ENCODE assay signal across 8 cellular contexts in the genomic region with DNA sequence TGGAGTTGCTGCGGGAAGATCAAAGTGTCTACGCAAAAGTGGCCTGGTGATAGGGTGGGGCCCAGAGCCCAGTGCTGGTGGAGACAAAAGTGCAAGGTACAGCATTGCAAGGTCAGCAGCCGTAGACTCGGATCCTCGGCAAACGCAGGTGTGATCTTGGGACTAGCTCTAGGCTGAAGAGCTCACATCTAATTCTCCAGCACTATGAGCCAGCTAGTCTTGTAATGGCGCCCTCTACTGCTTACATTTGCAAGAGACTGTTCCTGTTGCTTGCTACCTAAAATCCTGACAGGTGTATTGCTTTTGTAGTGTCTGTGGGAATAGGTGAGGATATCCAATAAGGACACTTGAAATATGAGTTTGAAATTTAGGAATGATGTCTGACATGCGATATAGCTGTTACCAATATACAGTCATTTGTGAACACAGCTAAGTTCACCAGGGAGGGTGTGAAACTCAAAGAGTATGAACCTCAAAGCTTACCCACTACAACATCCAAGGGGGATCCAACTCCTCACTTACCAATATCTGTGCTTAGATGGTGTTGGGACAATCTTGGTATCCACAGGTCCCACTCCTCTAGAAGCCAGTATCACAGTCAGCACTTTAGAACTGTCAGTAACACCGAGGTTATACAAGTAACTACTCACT. TPM values are rescaled to one million over a fixed set of nuclear protein-coding genes. Genes with fewer than 3 reads are reported as not detected.
A peak's percentile ranks its signal among the peaks of the same experiment; 100 is the strongest.
DNase-seq lines count a peak whose midpoint lies in the region; ATAC-seq, FAIRE-seq and TF ChIP-seq lines count a peak whose summit lies in the region.

No MANE protein-coding gene starts in this region.

- H3K27me3 Mint-ChIP-seq in stimulated activated naive CD8-positive, alpha-beta T cell treated with anti-CD3 and anti-CD28 coated beads, Interleukin-15, amount 100 ng/mL, for 72 hours = no peaks in the 10 kb centered on the region

- H3K4me1 ChIP-seq in K562 (replicated peaks in 1 of 2; ENCODE audit: control insufficient read depth in 2 of 2, insufficient read depth in 2 of 2, low read length in 2 of 2) (no peaks in the 10 kb centered on the region), liver (ENCODE audit: control insufficient read depth in 4 of 4, insufficient read depth in 4 of 4, low read length in 3 of 4) (peaks cover 0 to 3% (median 0%) of the 10 kb centered on the region in 4 donors)

- ATAC-seq in HG02610 (IDR thresholded peaks at IDR 0.05; ENCODE audit: unreplicated experiment) (peak; percentile 87), K562 (peak; percentile 96)
- ATAC-seq in stimulated activated naive CD8-positive, alpha-beta T cell treated with anti-CD3 and anti-CD28 coated beads, Interleukin-15, amount 100 ng/mL, for 72 hours = peak; percentile 92

- H3K9me1 ChIP-seq in K562 (ENCODE audit: control insufficient read depth, insufficient read depth, low read length) = no peaks in the 10 kb centered on the region

- H3K4me3 Mint-ChIP-seq in stimulated activated naive CD8-positive, alpha-beta T cell treated with anti-CD3 and anti-CD28 coated beads, Interleukin-15, amount 100 ng/mL, for 72 hours = no peak overlapping the region

- H3K79me2 ChIP-seq in K562 (ENCODE audit: control insufficient read depth, insufficient read depth, low read length) = no peaks in the 10 kb centered on the region

- TF ChIP-seq RAD21 in K562 (CRISPR knock-in tag; conservative IDR thresholded peaks at IDR 0.05 in 1 of 2, IDR thresholded peaks at IDR 0.05 in 1 of 2) (peak; percentile 59 to 72), liver (IDR thresholded peaks at IDR 0.05) (peak; percentile 92 to 95)

- WGBS in K562 (ENCODE audit: insufficient coverage, low coverage, missing lambda C conversion rate) = 10% methylated on average over 9 of the region's 9 CpGs
- 36% methylated on average over 9 of the region's 9 CpGs for WGBS in liver

- no peak for TF ChIP-seq EP300 in K562 (IDR thresholded peaks at IDR 0.05; ENCODE audit: low read length)

- POLR2A ChIA-PET in K562 (lab: Yijun Ruan, JAX) = interaction anchor here (1.0 kb wide), 1 partner anchor 9 kb away, joined by 3 read pairs; no protein-coding TSS in a partner anchor

- no peak overlapping the region for H3K27ac Mint-ChIP-seq in stimulated activated naive CD8-positive, alpha-beta T cell treated with anti-CD3 and anti-CD28 coated beads, Interleukin-15, amount 100 ng/mL, for 72 hours

- TF ChIP-seq POLR2A in K562 (conservative IDR thresholded peaks at IDR 0.05) = no peak

- H3K9me3 ChIP-seq in K562 (replicated peaks; ENCODE audit: control insufficient read depth, insufficient read depth, low read depth, low read length) (no peaks in the 10 kb centered on the region), liver (ENCODE audit: control insufficient read depth in 4 of 4, low read length in 3 of 4) (no peaks in the 10 kb centered on the region)

- TF ChIP-seq CTCF in K562 (IDR thresholded peaks at IDR 0.05 in 2 of 3, conservative IDR thresholded peaks at IDR 0.05 in 1 of 3; ENCODE audit: insufficient read depth in 2 of 3, low read depth in 1 of 3, low read length in 3 of 3) (peak; percentile 70 to 74 (median 71)), liver (IDR thresholded peaks at IDR 0.05; ENCODE audit: low read depth, low read length, missing input control) (peak; percentile 70)

- H3K9me3 Mint-ChIP-seq in stimulated activated naive CD8-positive, alpha-beta T cell treated with anti-CD3 and anti-CD28 coated beads, Interleukin-15, amount 100 ng/mL, for 72 hours = no peaks in the 10 kb centered on the region

- H2AFZ ChIP-seq in K562 (ENCODE audit: low read depth, low read length) = no peak overlapping the region

- no peak overlapping the region for H3K4me3 ChIP-seq in K562
- H3K4me3 ChIP-seq in liver (ENCODE audit: low read depth in 1 of 3, low read length in 3 of 3) = no peak overlapping the region

- no peak overlapping the region for H3K27ac ChIP-seq in K562 (ENCODE audit: extremely low read depth, low read depth, low read length)
- no peak overlapping the region for H3K27ac ChIP-seq in liver (ENCODE audit: low read depth in 1 of 2, low read length in 2 of 2)

- H3K36me3 ChIP-seq in K562 (ENCODE audit: control insufficient read depth, insufficient read depth, low read length) (no peaks in the 10 kb centered on the region), liver (ENCODE audit: control insufficient read depth in 4 of 4, insufficient read depth in 3 of 4, low read depth in 1 of 4, low read length in 3 of 4) (no peaks in the 10 kb centered on the region)

- H4K20me1 ChIP-seq in K562 (replicated peaks; ENCODE audit: control insufficient read depth, insufficient read depth, low read length) = no peaks in the 10 kb centered on the region

- DNase-seq in SIG-M5 treated with dmso at 0.1 percent for 504 hours (lab: John Stamatoyannopoulos, UW; ENCODE audit: unreplicated experiment) = peak; percentile 63
- DNase-seq in SIG-M5 (lab: John Stamatoyannopoulos, UW) = no peak
- peak; percentile 64 for DNase-seq in NCI-H1092 treated with DMSO at 0.1 percent for 48 hours (lab: John Stamatoyannopoulos, UW)
- DNase-seq in T-helper 1 cell = peak; percentile 8 to 71 (median 50)
- peak; percentile 35 to 74 (median 49) for DNase-seq in K562 (ENCODE audit: extremely low read depth in 1 of 4, low spot score in 3 of 4)
- DNase-seq in stimulated activated naive CD8-positive, alpha-beta T cell treated with anti-CD3 and anti-CD28 coated beads, Interleukin-15, amount 100 ng/mL, for 72 hours = peak; percentile 55 to 60

- no peak overlapping the region for H3K4me2 ChIP-seq in K562 (ENCODE audit: insufficient read depth, low read length)

- in situ Hi-C loops in K562 (cut with MboI) = no loop called here

- intact Hi-C loops in K562 (cut with micrococcal nuclease) = loop anchor here (2.0 to 10.0 kb wide), 3 partner anchors 373 to 455 kb away; no protein-coding TSS in a partner anchor

- H3K9ac ChIP-seq in K562 (ENCODE audit: insufficient read depth in 1 of 2, low read depth in 2 of 2, low read length in 2 of 2) (no peak overlapping the region), liver (ENCODE audit: low read depth in 1 of 2, low read length in 2 of 2) (no peak overlapping the region)

- H3K4me1 Mint-ChIP-seq in stimulated activated naive CD8-positive, alpha-beta T cell treated with anti-CD3 and anti-CD28 coated beads, Interleukin-15, amount 100 ng/mL, for 72 hours = peaks cover 10% of the 10 kb centered on the region

- H3K27me3 ChIP-seq in K562 (ENCODE audit: control insufficient read depth in 2 of 2, insufficient read depth in 2 of 2, low read length in 2 of 2) (peaks cover 0 to 2% of the 10 kb centered on the region in 2 experiments; a peak in 1 of 5 replicates), liver (ENCODE audit: control insufficient read depth in 4 of 4, insufficient read depth in 4 of 4, low read length in 3 of 4) (no peaks in the 10 kb centered on the region)

- peak; percentile 86 for FAIRE-seq in K562 (lab: Jason Lieb, UNC)

- no TSS peak for BruUV-seq in K562 (replicated peaks; lab: Mats Ljungman, UMichigan)

- CTCF ChIA-PET in K562 (lab: Yijun Ruan, JAX; ENCODE audit: low intra/inter-chr PET ratio) = interaction anchor here (0.6 to 0.9 kb wide), 3 partner anchors 180 to 458 kb away, joined by 3 to 4 read pairs (median 3); no protein-coding TSS in a partner anchor

TF ChIP-seq in K562, 482 proteins besides CTCF, POLR2A, EP300 and RAD21 (continues in another document):
- TF ChIP-seq RB1 (IDR thresholded peaks at IDR 0.05; ENCODE audit: low read depth) (peak; percentile 7; the same call in 1 of the 2 replicates), KLF16 (IDR thresholded peaks at IDR 0.05) (peak; percentile 8; the same call in 1 of the 2 replicates), HDAC1 (IDR thresholded peaks at IDR 0.05) (no peak), SMC3 (conservative IDR thresholded peaks at IDR 0.05; ENCODE audit: insufficient read depth, low read depth, low read length) (peak; percentile 47)
- TF ChIP-seq, protein P1, sequence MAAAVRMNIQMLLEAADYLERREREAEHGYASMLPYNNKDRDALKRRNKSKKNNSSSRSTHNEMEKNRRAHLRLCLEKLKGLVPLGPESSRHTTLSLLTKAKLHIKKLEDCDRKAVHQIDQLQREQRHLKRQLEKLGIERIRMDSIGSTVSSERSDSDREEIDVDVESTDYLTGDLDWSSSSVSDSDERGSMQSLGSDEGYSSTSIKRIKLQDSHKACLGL (CRISPR knock-in tag; IDR thresholded peaks at IDR 0.05; ENCODE audit: borderline replicate concordance, poor library complexity, severe bottlenecking) = no peak

TF ChIP-seq in liver, 16 proteins besides CTCF, POLR2A, EP300 and RAD21:
- TF ChIP-seq NR2F2 (IDR thresholded peaks at IDR 0.05) (no peak), RXRA (IDR thresholded peaks at IDR 0.05) (peak; percentile 18 to 29), GABPA (IDR thresholded peaks at IDR 0.05 in 1 of 2, conservative IDR thresholded peaks at IDR 0.05 in 1 of 2) (no peak), HNF4A (conservative IDR thresholded peaks at IDR 0.05) (peak in 1 of 2 donors; percentile 45), HNF4G (IDR thresholded peaks at IDR 0.05) (no peak)

RNA-seq across cellular contexts. Expression of a gene that starts 58.4 kb away (rescaled TPM):
- not detected in 2 replicates for total RNA-seq in K562 (2011; cell fraction: chromatin; rRNA removed; ENCODE audit: low replicate concordance)
- not detected in 2 replicates for total RNA-seq in K562 (2011; cell fraction: nucleolus; rRNA removed)
- total RNA-seq in K562 (2011; cell fraction: nucleoplasm; rRNA removed) = not detected in 2 replicates
- total RNA-seq in K562 (2014; rRNA removed) (not detected in 2 replicates), K562 (2014; rRNA removed; fragmentation: Illumina TruSeq; extraction: Trizol) (not detected in 2 replicates), K562 (2015; rRNA removed; fragmentation: Illumina TruSeq; extraction: Trizol) (not detected in 2 replicates), K562 (2021) (not detected in 2 replicates), liver (1 to 10 TPM in 1 of 2 donors, under 1 TPM in 1; 0.75 to 5.2 TPM)
- polyA plus RNA-seq in K562 (2011; rRNA removed) (not detected in 2 replicates), K562 (2014; fragmentation: Illumina TruSeq; extraction: Trizol) (0.01 TPM in 1 of 2 replicates, not detected in the other), K562 (2014; fragmentation: Nextera tagmentation; extraction: Ambion mirVana) (not detected), K562 (2014; rRNA removed) (not detected in 2 replicates), liver (1 to 10 TPM; 1.0 to 1.5 TPM)
- not detected in 2 replicates for polyA plus RNA-seq in K562 (2011; cell fraction: cytosol; rRNA removed)
- polyA plus RNA-seq in K562 (2011; cell fraction: nucleus; rRNA removed) = 0.01 TPM in 1 of 2 replicates, not detected in the other
- not detected in 2 replicates for polyA plus RNA-seq in K562 (2012)
- polyA minus RNA-seq in K562 (2011; rRNA and poly(A)+ RNA removed) = not detected in 2 replicates
- not detected in 2 replicates for polyA minus RNA-seq in K562 (2011; cell fraction: cytosol; rRNA and poly(A)+ RNA removed)
- not detected in 2 replicates for polyA minus RNA-seq in K562 (2011; cell fraction: nucleus; rRNA and poly(A)+ RNA removed)
